Comparison of ENCODE assay signal across 34 cellular contexts in genomic region chr14:103043257-103043893, GRCh38. TPM values are rescaled to one million over a fixed set of nuclear protein-coding genes. Genes with fewer than 3 reads are reported as not detected.
"Had no signal": no experiment of that assay in that cellular context is flagged by ENCODE, and none has a peak within 500 bp of the region (broad histone marks: within the 10 kb centered on the region; RNA-seq: fewer than 3 reads in every experiment).

No MANE protein-coding gene starts in this region.

- DNase-seq: colonic mucosa; dermis blood vessel endothelial cell; effector memory CD4-positive, alpha-beta T cell; foreskin melanocyte; glutamatergic neuron; heart right ventricle; hippocampal formation; islet precursor cell; kidney glomerular epithelial cell; left colon; left ventricle myocardium inferior; lower lobe of right lung; naive thymus-derived CD8-positive, alpha-beta T cell; nephron progenitor cell; nucleus accumbens; stimulated activated CD4-positive, alpha-beta T cell treated with anti-CD3 and anti-CD28 coated beads, Interleukin-12 subunit alpha, Interleukin-12 subunit beta, amount 100 ng/mL, for 4 hours; stimulated activated CD4-positive, alpha-beta T cell treated with anti-CD3 and anti-CD28 coated beads, Interleukin-2, amount 100 ng/mL, for 24 hours; stimulated activated CD4-positive, alpha-beta T cell treated with anti-CD3 and anti-CD28 coated beads, Interleukin-4, amount 100 ng/mL, for 24 hours; stimulated activated naive CD4-positive, alpha-beta T cell treated with Interleukin-2 at 50 U/mL for 16 hours; stomach; thyroid gland; upper lobe of left lung had no signal

- H3K27ac ChIP-seq: colonic mucosa, esophagus muscularis mucosa, heart right ventricle, left ventricle myocardium inferior, lower lobe of right lung, prostate gland, right atrium auricular region, skin epidermis, stomach, thyroid gland, upper lobe of left lung had no signal

- ATAC-seq: heart right ventricle; left colon; lower lobe of right lung; naive thymus-derived CD8-positive, alpha-beta T cell; stimulated activated effector memory CD8-positive, alpha-beta T cell treated with anti-CD3 and anti-CD28 coated beads, Interleukin-12 subunit alpha, Interleukin-12 subunit beta, amount 100 ng/mL, for 72 hours had no signal

- FAIRE-seq: endothelial cell of umbilical vein, urothelium cell line had no signal

- H3K4me1 ChIP-seq: colonic mucosa, prostate gland had no signal

- H3K4me3 ChIP-seq: colonic mucosa, esophagus muscularis mucosa, heart right ventricle, left ventricle myocardium inferior, lower lobe of right lung, prostate gland, right atrium auricular region, skin epidermis, stomach, thyroid gland, upper lobe of left lung had no signal

- H3K27me3 ChIP-seq: colonic mucosa, esophagus muscularis mucosa, heart right ventricle, right atrium auricular region, stomach, thyroid gland, upper lobe of left lung had no signal

- H3K9me3 ChIP-seq: colonic mucosa, esophagus muscularis mucosa, lower lobe of right lung, prostate gland, right atrium auricular region, stomach, thyroid gland, upper lobe of left lung had no signal

- H3K36me3 ChIP-seq: colonic mucosa, prostate gland, thyroid gland had no signal

RNA-seq across cellular contexts. Expression of gene LBHD2, which starts 40.6 kb away (rescaled TPM):
- total RNA-seq: chondrocyte; colonic mucosa; dermis blood vessel endothelial cell; endothelial cell of umbilical vein; epithelial cell of proximal tubule; esophagus muscularis mucosa; fibroblast of lung; heart right ventricle; left colon; left ventricle myocardium inferior; lower lobe of right lung; naive thymus-derived CD8-positive, alpha-beta T cell; osteocyte; right atrium auricular region; stomach; temporal lobe; thyroid gland; upper lobe of left lung had no signal
- polyA plus RNA-seq: endothelial cell of umbilical vein; fibroblast of lung; naive thymus-derived CD8-positive, alpha-beta T cell; stomach had no signal

RNA-seq across cellular contexts. Expression of gene EXOC3L4, which starts 51.1 kb away (rescaled TPM):
- total RNA-seq: chondrocyte; dermis blood vessel endothelial cell; endothelial cell of umbilical vein; naive thymus-derived CD8-positive, alpha-beta T cell; temporal lobe had no signal
- polyA plus RNA-seq: endothelial cell of umbilical vein; naive thymus-derived CD8-positive, alpha-beta T cell had no signal
